ENCODE assay signal across 18 cellular contexts in the genomic region with DNA sequence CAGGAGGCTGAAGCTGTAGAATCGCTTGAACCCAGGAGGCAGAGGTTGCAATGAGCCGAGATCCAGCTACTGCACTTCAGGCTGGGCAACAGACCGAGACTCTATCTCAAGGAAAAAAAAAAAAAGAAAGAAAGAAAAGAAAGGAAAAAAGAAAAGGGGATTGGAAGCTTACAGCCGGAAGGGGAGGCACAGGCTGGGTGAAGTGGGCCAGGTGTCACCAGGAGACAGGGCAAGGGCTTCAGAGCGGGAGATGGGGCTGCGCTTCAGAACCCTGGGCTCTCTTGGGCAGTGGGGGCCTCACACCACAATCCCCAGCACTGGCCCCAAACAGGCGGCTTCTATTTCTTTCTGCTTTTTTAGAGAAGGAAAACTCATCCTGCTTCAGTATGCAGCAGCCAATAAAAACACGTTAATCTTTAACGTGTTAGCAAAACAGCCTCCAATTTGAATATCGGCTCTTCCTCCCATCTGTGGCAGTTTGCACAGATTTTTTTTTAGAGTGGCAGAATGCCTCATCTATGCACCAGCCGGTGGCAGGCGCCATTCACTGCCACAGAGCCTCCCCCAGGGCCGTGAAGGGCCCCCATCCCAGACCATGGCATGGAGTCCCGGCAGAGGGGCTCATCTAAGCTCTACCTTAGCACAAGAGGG.
"Had no signal": no experiment of that assay in that cellular context is flagged by ENCODE, and none has a peak within 500 bp of the region (broad histone marks: within the 10 kb centered on the region; RNA-seq: fewer than 3 reads in every experiment).

No MANE protein-coding gene starts in this region.

- H3K4me1 Mint-ChIP-seq: endodermal cell; stimulated activated memory B cell treated with anti-CD40 and anti-IgM and Interleukin-4, amounts not matched to agents 10 μg/mL and 1 μg/mL and 100 μg/mL, for 72 hours had no signal

- H3K36me3 Mint-ChIP-seq: activated CD4-positive, alpha-beta memory T cell treated with anti-CD3 and anti-CD28 coated beads for 36 hours; activated naive CD8-positive, alpha-beta T cell; memory B cell; stimulated activated memory B cell treated with anti-CD40 and anti-IgM and Interleukin-4, amounts not matched to agents 10 μg/mL and 1 μg/mL and 100 μg/mL, for 72 hours; type B pancreatic cell had no signal

- H3K27ac ChIP-seq: neutrophil had no signal

- H3K27ac Mint-ChIP-seq: activated CD4-positive, alpha-beta memory T cell treated with anti-CD3 and anti-CD28 coated beads for 36 hours; activated naive CD8-positive, alpha-beta T cell; endodermal cell; memory B cell; stimulated activated memory B cell treated with anti-CD40 and anti-IgM and Interleukin-4, amounts not matched to agents 10 μg/mL and 1 μg/mL and 100 μg/mL, for 72 hours; T-helper 2 cell treated with Interferon-gamma antibody and Interleukin-4, amounts not matched to agents 5 μg/mL and 100 μg/mL, for 36 hours; type B pancreatic cell had no signal

- H3K36me3 ChIP-seq: neutrophil had no signal

- H3K9me3 ChIP-seq: neutrophil had no signal

- DNase-seq: activated CD4-positive, alpha-beta memory T cell treated with anti-CD3 and anti-CD28 coated beads for 36 hours; activated gamma-delta T cell; activated T-cell treated with anti-CD3 and anti-CD28 coated beads, Interleukin-2, amount 50 U/mL, for 48 hours; cerebellar nuclear complex; dermis blood vessel endothelial cell; endodermal cell; glutamatergic neuron; left cardiac atrium; posterior cingulate gyrus; right cardiac atrium had no signal

- H3K27me3 Mint-ChIP-seq: activated CD4-positive, alpha-beta memory T cell treated with anti-CD3 and anti-CD28 coated beads for 36 hours; activated naive CD8-positive, alpha-beta T cell had no signal

- H3K4me3 Mint-ChIP-seq: activated CD4-positive, alpha-beta memory T cell treated with anti-CD3 and anti-CD28 coated beads for 36 hours; activated naive CD8-positive, alpha-beta T cell; endodermal cell; memory B cell; stimulated activated memory B cell treated with anti-CD40 and anti-IgM and Interleukin-4, amounts not matched to agents 10 μg/mL and 1 μg/mL and 100 μg/mL, for 72 hours; T-helper 2 cell treated with Interferon-gamma antibody and Interleukin-4, amounts not matched to agents 5 μg/mL and 100 μg/mL, for 36 hours; type B pancreatic cell had no signal

- ATAC-seq: activated CD4-positive, CD25-positive, alpha-beta regulatory T cell treated with anti-CD3 and anti-CD28 coated beads, Interleukin-2, amount 50 U/mL, for 24 hours; esophagus mucosa; left cardiac atrium; right cardiac atrium; stimulated activated memory B cell treated with anti-CD40 and anti-IgM and Interleukin-4, amounts not matched to agents 10 μg/mL and 1 μg/mL and 100 μg/mL, for 72 hours had no signal

- H3K9me3 Mint-ChIP-seq: activated CD4-positive, alpha-beta memory T cell treated with anti-CD3 and anti-CD28 coated beads for 36 hours; endodermal cell; memory B cell; stimulated activated memory B cell treated with anti-CD40 and anti-IgM and Interleukin-4, amounts not matched to agents 10 μg/mL and 1 μg/mL and 100 μg/mL, for 72 hours; T-helper 2 cell treated with Interferon-gamma antibody and Interleukin-4, amounts not matched to agents 5 μg/mL and 100 μg/mL, for 36 hours; type B pancreatic cell had no signal
